ENCODE assay signal across 7 cellular contexts in genomic region chr15:37377428-37377827, GRCh38.
"Had no signal": no experiment of that assay in that cellular context is flagged by ENCODE, and none has a peak within 500 bp of the region (broad histone marks: within the 10 kb centered on the region; RNA-seq: fewer than 3 reads in every experiment).

No MANE protein-coding gene starts in this region.

- H3K4me1 Mint-ChIP-seq: IgD-negative memory B cell had no signal

- H3K27ac Mint-ChIP-seq: IgD-negative memory B cell had no signal

- DNase-seq: IMR-90, KBM-7, KG1 had no signal

- H3K4me3 ChIP-seq: K562 had no signal

- H3K4me3 Mint-ChIP-seq: IgD-negative memory B cell had no signal

- H3K27ac ChIP-seq: HL-60 had no signal

- ATAC-seq: HepG2, K562 had no signal

- H3K27me3 Mint-ChIP-seq: IgD-negative memory B cell had no signal
